In genomic region chr17:45225051-45225700, GRCh38 we compare ENCODE assay signal across 8 cellular contexts. TPM values are rescaled to one million over a fixed set of nuclear protein-coding genes. Genes with fewer than 3 reads are reported as not detected.
DNase-seq lines count a peak whose midpoint lies in the region; ATAC-seq and TF ChIP-seq lines count a peak whose summit lies in the region.

No MANE protein-coding gene starts in this region.

- no peaks in the 10 kb centered on the region for H3K9me3 Mint-ChIP-seq in MCF 10A (ENCODE audit: unreplicated experiment)

- H3K36me3 ChIP-seq in osteoblast (ENCODE audit: insufficient read depth, low read length), result no peaks in the 10 kb centered on the region

- H4K20me1 ChIP-seq in osteoblast (ENCODE audit: insufficient read depth, low read length), result no peaks in the 10 kb centered on the region

- peaks cover 32% of the 10 kb centered on the region for H3K4me1 ChIP-seq in osteoblast (ENCODE audit: insufficient read depth, low read length)

- DNase-seq in ELR (ENCODE audit: low read depth) (peak; percentile 43), RPMI7951 (ENCODE audit: low read depth) (peak; percentile 61), MCF 10A (ENCODE audit: unreplicated experiment) (peak; percentile 60), osteoblast (ENCODE audit: insufficient read length, low spot score, missing footprints) (peak; percentile 92), dermis blood vessel endothelial cell (no peak), NCI-H1436 (lab: John Stamatoyannopoulos, UW) (no peak), Ammon's horn (ENCODE audit: low spot score) (no peak)

- no peaks in the 10 kb centered on the region for H3K27me3 Mint-ChIP-seq in MCF 10A (ENCODE audit: insufficient read depth, unreplicated experiment)

- POLR2A ChIA-PET in MCF 10A (lab: Yijun Ruan, JAX), result interaction anchor here (0.6 to 1.5 kb wide), 4 partner anchors 22 to 168 kb away, joined by 3 to 5 read pairs (median 3); partner anchors contain the start of gene HEXIM1

- H3K9me3 ChIP-seq in osteoblast (ENCODE audit: low read depth, low read length), result no peaks in the 10 kb centered on the region

- CTCF ChIA-PET in MCF 10A (lab: Yijun Ruan, JAX), result interaction anchor here (0.6 to 2.3 kb wide), 4 partner anchors 10 to 399 kb away, joined by 3 to 17 read pairs (median 8); partner anchors contain the start of gene ACBD4

- peak overlapping the region; percentile 91 for H3K27ac Mint-ChIP-seq in MCF 10A (ENCODE audit: low read depth, unreplicated experiment)

- H3K27me3 ChIP-seq in osteoblast (ENCODE audit: insufficient read depth, low read length), result peaks cover 26% of the 10 kb centered on the region

- H3K79me2 ChIP-seq in osteoblast (ENCODE audit: insufficient read depth, low read length), result no peaks in the 10 kb centered on the region

- peaks cover 60% of the 10 kb centered on the region for H3K4me1 Mint-ChIP-seq in MCF 10A (ENCODE audit: insufficient read depth, unreplicated experiment)

- no peak for ATAC-seq in HG03439 (IDR thresholded peaks at IDR 0.05; ENCODE audit: unreplicated experiment)

- no TSS peak for BruUV-seq in MCF 10A (replicated peaks; lab: Mats Ljungman, UMichigan)

- intact Hi-C loops in MCF 10A (cut with micrococcal nuclease), result no loop called here

- no peak overlapping the region for H3K4me2 ChIP-seq in osteoblast (ENCODE audit: insufficient read depth, low read length)

- no peak overlapping the region for H3K4me3 ChIP-seq in osteoblast (ENCODE audit: insufficient read depth, low read length)

- TF ChIP-seq CTCF in MCF 10A (IDR thresholded peaks at IDR 0.05; ENCODE audit: unreplicated experiment), result no peak
- TF ChIP-seq CTCF in osteoblast (IDR thresholded peaks at IDR 0.05; ENCODE audit: extremely low read depth, low read depth, low read length), result no peak

- H3K4me3 Mint-ChIP-seq in MCF 10A (ENCODE audit: unreplicated experiment), result no peak overlapping the region

- H2AFZ ChIP-seq in osteoblast (ENCODE audit: low read length), result no peak overlapping the region

- no peak overlapping the region for H3K27ac ChIP-seq in osteoblast (ENCODE audit: low read depth, low read length)

- H3K36me3 Mint-ChIP-seq in MCF 10A (ENCODE audit: insufficient read depth, unreplicated experiment), result peaks cover 6% of the 10 kb centered on the region

RNA-seq across cellular contexts. Expression of gene FMNL1, which starts 3.5 kb away (rescaled TPM):
- 10.3 and 13.1 TPM in 2 replicates for total RNA-seq in RPMI7951 (2014; rRNA removed; shearing (Covaris generic))
- total RNA-seq in MCF 10A (2022) (28.1 and 35.8 TPM in 2 replicates), osteoblast (2.7 and 3.6 TPM in 2 replicates), dermis blood vessel endothelial cell (1.0 and 4.0 TPM in 2 replicates)

RNA-seq across cellular contexts. Expression of gene SPATA32, which starts 36.7 kb away (rescaled TPM):
- total RNA-seq in RPMI7951 (2014; rRNA removed; shearing (Covaris generic)), result not detected in 2 replicates
- total RNA-seq in MCF 10A (2022) (not detected in 2 replicates), osteoblast (not detected in 2 replicates), dermis blood vessel endothelial cell (0.05 TPM in 1 of 2 replicates, not detected in the other)

Comparison
In these comparisons a context has a peak if more than half of its experiments do, and no peak if none do; other contexts are left out.
1. DNase-seq: peak in ELR (single experiment), RPMI7951 (single experiment), MCF 10A (single experiment) and osteoblast (single experiment); none in dermis blood vessel endothelial cell (single experiment), NCI-H1436 (single experiment) and Ammon's horn (single experiment).